ENCODE assay signal across 23 cellular contexts in the genomic region with DNA sequence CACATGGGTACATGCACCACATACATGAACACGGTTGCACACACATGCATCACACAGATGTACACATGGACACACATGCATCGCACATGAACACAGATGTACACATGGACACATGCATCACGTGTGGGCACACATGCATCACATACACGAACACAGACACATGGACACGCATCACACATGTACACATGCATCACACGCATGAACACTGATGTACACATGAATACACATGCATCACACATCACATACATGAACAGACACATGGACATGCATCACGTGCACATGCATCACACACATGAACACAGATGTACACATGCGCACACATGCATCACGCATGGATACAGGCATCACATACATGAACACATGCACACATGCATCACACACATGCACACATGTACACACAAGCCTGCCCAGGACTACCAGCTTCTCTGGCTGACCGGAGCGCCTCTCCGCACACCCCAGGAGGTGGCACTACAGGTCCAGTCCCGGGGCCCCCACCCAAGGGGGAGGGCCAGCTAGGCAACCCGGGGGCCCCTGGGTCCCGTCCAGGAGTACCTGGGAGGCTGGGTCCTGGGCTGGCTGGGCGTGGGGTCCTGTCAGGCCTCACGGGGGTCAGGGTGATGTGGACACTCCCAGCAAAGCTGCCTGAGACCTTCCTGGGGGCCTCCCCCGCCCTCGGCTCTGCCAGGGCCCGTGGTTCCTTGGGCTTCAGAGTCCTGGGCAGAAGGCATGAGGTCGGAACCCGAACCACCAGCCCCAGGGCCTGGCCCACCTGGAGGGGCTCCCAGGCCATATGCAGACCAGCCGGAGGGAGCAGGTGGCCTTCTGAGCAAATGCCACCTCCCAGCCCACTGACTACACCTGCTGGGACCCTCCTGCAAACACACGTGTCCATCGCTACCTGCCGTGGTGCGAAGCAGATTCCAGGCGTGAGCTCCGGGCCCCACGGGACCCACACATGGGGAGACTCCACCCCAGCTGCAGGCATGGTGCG. TPM values are rescaled to one million over a fixed set of nuclear protein-coding genes. Genes with fewer than 3 reads are reported as not detected.
DNase-seq lines count a peak whose midpoint lies in the region; ATAC-seq, FAIRE-seq and TF ChIP-seq lines count a peak whose summit lies in the region.
"Had no signal": no experiment of that assay in that cellular context is flagged by ENCODE, and none has a peak within 500 bp of the region (broad histone marks: within the 10 kb centered on the region; RNA-seq: fewer than 3 reads in every experiment).

No MANE protein-coding gene starts in this region.

- no TSS peak for BruUV-seq in endothelial cell of umbilical vein (replicated peaks; lab: Mats Ljungman, UMichigan)
- BruUV-seq in A673 (replicated peaks; lab: Mats Ljungman, UMichigan), result no TSS peak

- no peak overlapping the region for H3K27ac Mint-ChIP-seq in GM23338
- H3K27ac Mint-ChIP-seq: activated CD8-positive, alpha-beta memory T cell treated with anti-CD3 and anti-CD28 coated beads, Interleukin-2, amount 10 ng/mL, durations not matched to agents 7 days and 5 days; activated naive CD8-positive, alpha-beta T cell; CD14-positive monocyte; dendritic cell treated with granulocyte-macrophage colony-stimulating factor and Interleukin-4, amounts not matched to agents 40 ng/mL and 50 ng/mL, for 4 days had no signal

- no peak overlapping the region for H3K14ac ChIP-seq in trophoblast cell (ENCODE audit: low read length)

- no peak overlapping the region for H3K4me3 Mint-ChIP-seq in GM23338
- H3K4me3 Mint-ChIP-seq: activated CD8-positive, alpha-beta memory T cell treated with anti-CD3 and anti-CD28 coated beads, Interleukin-2, amount 10 ng/mL, durations not matched to agents 7 days and 5 days; activated naive CD8-positive, alpha-beta T cell; CD14-positive monocyte; dendritic cell treated with granulocyte-macrophage colony-stimulating factor and Interleukin-4, amounts not matched to agents 40 ng/mL and 50 ng/mL, for 4 days had no signal

- H4K20me1 ChIP-seq in GM23338 (replicated peaks; ENCODE audit: insufficient read depth) (no peaks in the 10 kb centered on the region), endothelial cell of umbilical vein (replicated peaks; ENCODE audit: control insufficient read depth, extremely low read depth, insufficient read depth, low read length) (no peaks in the 10 kb centered on the region)

- H4K8ac ChIP-seq in trophoblast cell (ENCODE audit: low read depth, low read length), result no peak overlapping the region

- H3K9ac ChIP-seq in endothelial cell of umbilical vein (replicated peaks; ENCODE audit: extremely low read depth, insufficient read depth, low read length) (no peak overlapping the region), trophoblast cell (ENCODE audit: low read length) (no peak overlapping the region)

- no peaks in the 10 kb centered on the region for H3K79me1 ChIP-seq in trophoblast cell (ENCODE audit: low read length)

- no peaks in the 10 kb centered on the region for H3K9me1 ChIP-seq in endothelial cell of umbilical vein (replicated peaks; ENCODE audit: control insufficient read depth, extremely low read depth, insufficient read depth, low read length)

- intact Hi-C loops in endothelial cell of umbilical vein (cut with micrococcal nuclease) (loop anchor here (1.0 kb wide), 1 partner anchor 15 kb away; no protein-coding TSS in a partner anchor), A673 (cut with micrococcal nuclease; ENCODE audit: unreplicated experiment) (no loop called here)

- no peaks in the 10 kb centered on the region for H3K79me2 ChIP-seq in GM23338 (replicated peaks; ENCODE audit: insufficient read depth)
- H3K79me2 ChIP-seq in endothelial cell of umbilical vein (ENCODE audit: control insufficient read depth, insufficient read depth, low read length), result no peaks in the 10 kb centered on the region
- H3K79me2 ChIP-seq in trophoblast cell (ENCODE audit: control insufficient read depth, insufficient read depth, low read length, poor library complexity), result no peaks in the 10 kb centered on the region

- DNase-seq in GM23338 (ENCODE audit: low spot score) (no peak), OCI-M1 (lab: John Stamatoyannopoulos, UW) (peak; percentile 0), endothelial cell of umbilical vein (ENCODE audit: low read depth, low spot score) (no peak), trophoblast cell (no peak), A673 (ENCODE audit: low spot score) (no peak)
- DNase-seq in activated CD4-positive, alpha-beta T cell treated with anti-CD3 and anti-CD28 coated beads for 1 hour, result no peak
- DNase-seq: activated CD4-positive, alpha-beta T cell treated with anti-CD3 and anti-CD28 coated beads for 48 hours; activated CD8-positive, alpha-beta memory T cell treated with anti-CD3 and anti-CD28 coated beads, Interleukin-2, amount 10 ng/mL, durations not matched to agents 7 days and 5 days; foreskin melanocyte; hypothalamus; islet precursor cell; NCI-H1417; NCI-H524 treated with DMSO at 0.1 percent for 48 hours; SHP77; sigmoid colon had no signal

- no peak overlapping the region for H2BK12ac ChIP-seq in trophoblast cell (ENCODE audit: low read length)

- peak in 1 of 2 experiments; percentile 23; a peak in 2 of 4 replicates for TF ChIP-seq CTCF in GM23338 (conservative IDR thresholded peaks at IDR 0.05; ENCODE audit: low read depth in 2 of 2)
- no peak for TF ChIP-seq CTCF in endothelial cell of umbilical vein (IDR thresholded peaks at IDR 0.05; ENCODE audit: extremely low read depth in 1 of 2, insufficient read depth in 1 of 2, low read depth in 1 of 2, low read length in 2 of 2)
- TF ChIP-seq CTCF in A673 (conservative IDR thresholded peaks at IDR 0.05; ENCODE audit: low read depth, low read length), result no peak

- H3K4me1 Mint-ChIP-seq in GM23338, result peaks cover 2% of the 10 kb centered on the region; the same call in 1 of the 3 replicates
- H3K4me1 Mint-ChIP-seq: activated CD8-positive, alpha-beta memory T cell treated with anti-CD3 and anti-CD28 coated beads, Interleukin-2, amount 10 ng/mL, durations not matched to agents 7 days and 5 days; CD14-positive monocyte had no signal

- dilution Hi-C loops in endothelial cell of umbilical vein (cut with MboI; ENCODE audit: extremely low pct_ligation_motif_present, low sequenced_read_pairs), result no loop called here

- H2AFZ ChIP-seq in GM23338, result no peak overlapping the region
- no peak overlapping the region for H2AFZ ChIP-seq in endothelial cell of umbilical vein (ENCODE audit: low read depth, low read length)
- H2AFZ ChIP-seq in trophoblast cell (ENCODE audit: insufficient read depth, low read length, poor library complexity), result no peak overlapping the region

- POLR2A ChIA-PET in endothelial cell of umbilical vein (lab: Charles Lee) (no interaction called here), A673 (lab: Charles Lee; ENCODE audit: low non-redundant PET) (no interaction called here)

- no peak overlapping the region for H2BK120ac ChIP-seq in trophoblast cell (ENCODE audit: insufficient read depth, low read length, poor library complexity)

- WGBS in trophoblast cell (ENCODE audit: extremely low coverage, insufficient coverage, insufficient read length), result no CpG with 5 or more reads among the region's 31 CpGs

- H3K23ac ChIP-seq in trophoblast cell (ENCODE audit: low read length), result peak overlapping the region; percentile 12

- no peak overlapping the region for H4K91ac ChIP-seq in trophoblast cell (ENCODE audit: low read depth, low read length)

- H3K27ac ChIP-seq in GM23338 (ENCODE audit: low read depth), result peak overlapping the region; percentile 6; the same call in 1 of the 2 replicates
- H3K27ac ChIP-seq in endothelial cell of umbilical vein (ENCODE audit: insufficient read depth, low read depth, low read length), result no peak overlapping the region
- no peak overlapping the region for H3K27ac ChIP-seq in trophoblast cell (ENCODE audit: low read depth, low read length)
- no peak overlapping the region for H3K27ac ChIP-seq in A673 (ENCODE audit: low read depth, low read length, poor library complexity, severe bottlenecking)
- H3K27ac ChIP-seq: epithelial cell of prostate, sigmoid colon had no signal

- CTCF ChIA-PET in endothelial cell of umbilical vein (lab: Charles Lee) (interaction anchor here (0.5 to 2.8 kb wide), 4 partner anchors 10 to 37 kb away, joined by 3 to 24 read pairs (median 3); no protein-coding TSS in a partner anchor), A673 (lab: Charles Lee) (interaction anchor here (0.5 kb wide), 1 partner anchor 27 kb away, joined by 14 read pairs; no protein-coding TSS in a partner anchor)

- no peak overlapping the region for H3K4me3 ChIP-seq in GM23338
- no peak overlapping the region for H3K4me3 ChIP-seq in endothelial cell of umbilical vein (replicated peaks in 1 of 3; ENCODE audit: insufficient read depth in 1 of 3, low read depth in 1 of 3, low read length in 3 of 3)
- peak overlapping the region; percentile 55 for H3K4me3 ChIP-seq in trophoblast cell (ENCODE audit: low read depth, low read length)
- no peak overlapping the region for H3K4me3 ChIP-seq in A673 (ENCODE audit: low read depth, low read length, poor library complexity, severe bottlenecking)
- H3K4me3 ChIP-seq: sigmoid colon had no signal

- no peak overlapping the region for H3K18ac ChIP-seq in trophoblast cell (ENCODE audit: low read length)

- H3K9me3 ChIP-seq in endothelial cell of umbilical vein (replicated peaks; ENCODE audit: control insufficient read depth, insufficient read depth, low read length) (no peaks in the 10 kb centered on the region), trophoblast cell (ENCODE audit: insufficient read depth, low read depth, low read length) (peaks cover 6% of the 10 kb centered on the region), A673 (ENCODE audit: low read depth, low read length, poor library complexity, severe bottlenecking) (no peaks in the 10 kb centered on the region)
- H3K9me3 ChIP-seq: sigmoid colon had no signal

- H2AK5ac ChIP-seq in trophoblast cell (ENCODE audit: low read length), result no peak overlapping the region

- H4K12ac ChIP-seq in trophoblast cell (ENCODE audit: low read depth, low read length), result no peak overlapping the region

- H3K36me3 ChIP-seq in GM23338 (ENCODE audit: insufficient read depth) (no peaks in the 10 kb centered on the region), endothelial cell of umbilical vein (ENCODE audit: control insufficient read depth in 2 of 2, extremely low read depth in 1 of 2, insufficient read depth in 2 of 2, low read length in 2 of 2) (peaks cover 0 to 2% of the 10 kb centered on the region in 2 experiments), trophoblast cell (ENCODE audit: control insufficient read depth in 1 of 2, insufficient read depth in 2 of 2, low read length in 2 of 2) (peaks cover 20 to 21% of the 10 kb centered on the region in 2 experiments), A673 (ENCODE audit: insufficient read depth, low read length, poor library complexity, severe bottlenecking) (no peaks in the 10 kb centered on the region)

- no peaks in the 10 kb centered on the region; the same call in 2 of the 3 replicates for H3K9me3 Mint-ChIP-seq in GM23338
- H3K9me3 Mint-ChIP-seq: dendritic cell treated with granulocyte-macrophage colony-stimulating factor and Interleukin-4, amounts not matched to agents 40 ng/mL and 50 ng/mL, for 4 days had no signal

- no peak overlapping the region for H2BK5ac ChIP-seq in trophoblast cell (ENCODE audit: low read depth, low read length, poor library complexity)

- no peak overlapping the region for H3K4me2 ChIP-seq in GM23338
- no peak overlapping the region for H3K4me2 ChIP-seq in endothelial cell of umbilical vein (ENCODE audit: insufficient read depth, low read length)
- no peak overlapping the region for H3K4me2 ChIP-seq in trophoblast cell (ENCODE audit: low read length)

- no peak overlapping the region for H3K4ac ChIP-seq in trophoblast cell (ENCODE audit: low read depth, low read length)

- no peak for TF ChIP-seq POLR2A in endothelial cell of umbilical vein (IDR thresholded peaks at IDR 0.05; ENCODE audit: low read depth, low read length)

- no peaks in the 10 kb centered on the region for H3K27me3 ChIP-seq in GM23338 (ENCODE audit: insufficient read depth)
- no peaks in the 10 kb centered on the region for H3K27me3 ChIP-seq in endothelial cell of umbilical vein (ENCODE audit: control insufficient read depth in 2 of 2, insufficient read depth in 2 of 2, low read length in 2 of 2)
- no peaks in the 10 kb centered on the region for H3K27me3 ChIP-seq in trophoblast cell (ENCODE audit: insufficient read depth, low read length)
- no peaks in the 10 kb centered on the region for H3K27me3 ChIP-seq in A673 (replicated peaks; ENCODE audit: insufficient read depth, low read depth, low read length, poor library complexity)
- H3K27me3 ChIP-seq: sigmoid colon had no signal

- H3K27me3 Mint-ChIP-seq in GM23338 (ENCODE audit: insufficient read depth, low read depth, poor library complexity), result peaks cover 4% of the 10 kb centered on the region
- H3K27me3 Mint-ChIP-seq: activated CD8-positive, alpha-beta memory T cell treated with anti-CD3 and anti-CD28 coated beads, Interleukin-2, amount 10 ng/mL, durations not matched to agents 7 days and 5 days; activated naive CD8-positive, alpha-beta T cell; dendritic cell treated with granulocyte-macrophage colony-stimulating factor and Interleukin-4, amounts not matched to agents 40 ng/mL and 50 ng/mL, for 4 days had no signal

- no peak for ATAC-seq in GM23338
- ATAC-seq in HG02938 (IDR thresholded peaks at IDR 0.05; ENCODE audit: unreplicated experiment), result no peak
- ATAC-seq: activated CD8-positive, alpha-beta memory T cell treated with anti-CD3 and anti-CD28 coated beads, Interleukin-2, amount 10 ng/mL, durations not matched to agents 7 days and 5 days had no signal

- no peaks in the 10 kb centered on the region for H3K9me2 ChIP-seq in GM23338 (ENCODE audit: insufficient read depth)

- peaks cover 7% of the 10 kb centered on the region; the same call in 1 of the 2 replicates for H3F3A ChIP-seq in GM23338 (replicated peaks; ENCODE audit: low read depth)

- no peaks in the 10 kb centered on the region for H3K36me3 Mint-ChIP-seq in GM23338 (ENCODE audit: low read depth)
- H3K36me3 Mint-ChIP-seq: activated CD8-positive, alpha-beta memory T cell treated with anti-CD3 and anti-CD28 coated beads, Interleukin-2, amount 10 ng/mL, durations not matched to agents 7 days and 5 days; activated naive CD8-positive, alpha-beta T cell had no signal

- H3K4me1 ChIP-seq in GM23338 (ENCODE audit: insufficient read depth) (no peaks in the 10 kb centered on the region), endothelial cell of umbilical vein (ENCODE audit: control insufficient read depth, extremely low read depth, insufficient read depth, low read length) (no peaks in the 10 kb centered on the region), trophoblast cell (ENCODE audit: control insufficient read depth in 1 of 2, insufficient read depth in 2 of 2, low read length in 2 of 2) (no peaks in the 10 kb centered on the region), A673 (ENCODE audit: insufficient read depth, low read length, poor library complexity, severe bottlenecking) (no peaks in the 10 kb centered on the region)
- H3K4me1 ChIP-seq: sigmoid colon had no signal

- no peak for FAIRE-seq in endothelial cell of umbilical vein (lab: Jason Lieb, UNC)
- FAIRE-seq: G401.6, H54, TTC549 had no signal

RNA-seq across cellular contexts. Expression of a gene that starts 19.6 kb away (rescaled TPM):
- 11.8 and 13.0 TPM in 2 replicates for total RNA-seq in GM23338 (2014; rRNA removed; shearing (Covaris generic))
- polyA plus RNA-seq in GM23338 (2016; fragmentation: Nextera tagmentation; extraction: Ambion mirVana), result 6.3 and 7.0 TPM in 2 replicates
- total RNA-seq in endothelial cell of umbilical vein, result 46.3 and 58.7 TPM in 2 replicates
- polyA plus RNA-seq in endothelial cell of umbilical vein, result 29.8 and 37.3 TPM in 2 replicates
- polyA plus RNA-seq in endothelial cell of umbilical vein (2011; cell fraction: cytosol; rRNA removed), result 7.5 and 14.2 TPM in 2 replicates
- polyA plus RNA-seq in endothelial cell of umbilical vein (2011; cell fraction: nucleus; rRNA removed), result 205 and 206 TPM in 2 replicates
- 15.0 and 21.0 TPM in 2 replicates for polyA plus RNA-seq in endothelial cell of umbilical vein (2012)
- 34.6 and 58.7 TPM in 2 replicates for polyA minus RNA-seq in endothelial cell of umbilical vein
- 7.1 TPM for polyA minus RNA-seq in endothelial cell of umbilical vein (2011; cell fraction: cytosol; rRNA and poly(A)+ RNA removed)
- polyA minus RNA-seq in endothelial cell of umbilical vein (2011; cell fraction: nucleus; rRNA and poly(A)+ RNA removed), result 39.3 and 58.9 TPM in 2 replicates
- 150 and 168 TPM in 2 replicates for polyA plus RNA-seq in trophoblast cell (2013)
- 10.1 and 11.8 TPM in 2 replicates for total RNA-seq in A673 (2021)
